17 cellular contexts compared by ENCODE assay signal in the genomic region with DNA sequence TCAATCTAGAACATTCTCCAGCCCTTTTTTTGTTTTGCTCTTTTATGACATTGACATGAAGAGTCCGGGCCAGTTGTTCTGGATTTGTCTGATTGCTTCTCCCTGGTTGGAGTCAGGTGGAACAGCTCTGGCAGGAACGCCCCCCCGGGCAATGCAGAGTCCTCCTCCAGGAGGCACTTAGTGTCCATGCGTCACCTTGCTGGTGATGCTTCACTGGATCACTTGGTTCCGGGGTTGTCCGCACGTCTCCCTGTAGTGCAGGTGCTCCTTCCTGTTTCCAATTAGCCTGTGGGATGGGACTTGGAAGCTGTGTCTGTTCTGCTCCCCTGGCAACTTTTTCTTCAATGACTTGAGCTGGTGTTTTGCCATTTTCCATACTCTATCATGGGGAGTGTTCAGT. TPM values are rescaled to one million over a fixed set of nuclear protein-coding genes. Genes with fewer than 3 reads are reported as not detected.
DNase-seq lines count a peak whose midpoint lies in the region; ATAC-seq and TF ChIP-seq lines count a peak whose summit lies in the region.
"Had no signal": no experiment of that assay in that cellular context is flagged by ENCODE, and none has a peak within 500 bp of the region (broad histone marks: within the 10 kb centered on the region; RNA-seq: fewer than 3 reads in every experiment).

No MANE protein-coding gene starts in this region.

- H3K9me3 ChIP-seq in gastrocnemius medialis, result no peaks in the 10 kb centered on the region
- H3K9me3 ChIP-seq: adrenal gland, SJSA1 had no signal

- no peaks in the 10 kb centered on the region for H3K27me3 Mint-ChIP-seq in activated CD8-positive, alpha-beta T cell treated with anti-CD3 and anti-CD28 coated beads for 36 hours
- peaks cover 13 to 29% (median 19%) of the 10 kb centered on the region in 3 donors for H3K27me3 Mint-ChIP-seq in immature natural killer cell (ENCODE audit: low read depth in 3 of 3)

- DNase-seq in G401 (ENCODE audit: low spot score), result peak; percentile 62
- DNase-seq in activated CD8-positive, alpha-beta T cell treated with anti-CD3 and anti-CD28 coated beads for 36 hours, result no peak
- DNase-seq in immature natural killer cell, result no peak
- DNase-seq in gastrocnemius medialis, result no peak
- DNase-seq in ecto neural progenitor cell (ENCODE audit: low spot score), result no peak
- DNase-seq: activated CD4-positive, CD25-positive, alpha-beta regulatory T cell; effector CD8-positive, alpha-beta T cell; GM23248; NCI-H1092 treated with DMSO at 0.1 percent for 48 hours; NCI-H748 treated with DMSO at 0.1 percent for 48 hours had no signal

- CTCF ChIA-PET in activated CD8-positive, alpha-beta T cell treated with anti-CD3 and anti-CD28 coated beads for 36 hours (lab: Charles Lee), result interaction anchor here (2.3 to 30.3 kb wide), 4 partner anchors 3 to 157 kb away, joined by 9 to 1327 read pairs (median 670); a partner anchor contains a TSS

- intact Hi-C loops in activated CD8-positive, alpha-beta T cell treated with anti-CD3 and anti-CD28 coated beads for 36 hours (cut with micrococcal nuclease), result no loop called here
- intact Hi-C loops in gastrocnemius medialis (cut with DNase I; ENCODE audit: low total_unique reads), result no loop called here

- no peak for TF ChIP-seq CTCF in 22Rv1 (IDR thresholded peaks at IDR 0.05)
- no peak for TF ChIP-seq CTCF in activated CD8-positive, alpha-beta T cell treated with anti-CD3 and anti-CD28 coated beads for 36 hours (IDR thresholded peaks at IDR 0.05)
- TF ChIP-seq CTCF in gastrocnemius medialis (IDR thresholded peaks at IDR 0.05 in 4 of 5, conservative IDR thresholded peaks at IDR 0.05 in 1 of 5), result no peak

- H3K27ac Mint-ChIP-seq in activated CD8-positive, alpha-beta T cell treated with anti-CD3 and anti-CD28 coated beads for 36 hours, result peak overlapping the region; percentile 83
- peak overlapping the region; percentile 92 to 100 (median 97) for H3K27ac Mint-ChIP-seq in immature natural killer cell

- H3K4me3 Mint-ChIP-seq in activated CD8-positive, alpha-beta T cell treated with anti-CD3 and anti-CD28 coated beads for 36 hours, result peak overlapping the region; percentile 98
- H3K4me3 Mint-ChIP-seq in immature natural killer cell, result peak overlapping the region; percentile 78 to 98 (median 88)

- POLR2A ChIA-PET in activated CD8-positive, alpha-beta T cell treated with anti-CD3 and anti-CD28 coated beads for 36 hours (lab: Charles Lee), result interaction anchor here (16.0 kb wide), 1 partner anchor 13 kb away, joined by 410 read pairs; a partner anchor contains a TSS

- H3K4me3 ChIP-seq in gastrocnemius medialis, result no peak overlapping the region
- H3K4me3 ChIP-seq: adrenal gland, GM23248, SJSA1 had no signal

- H3K9me3 Mint-ChIP-seq in activated CD8-positive, alpha-beta T cell treated with anti-CD3 and anti-CD28 coated beads for 36 hours, result no peaks in the 10 kb centered on the region
- H3K9me3 Mint-ChIP-seq in immature natural killer cell, result no peaks in the 10 kb centered on the region

- H3K27ac ChIP-seq in 22Rv1 (peak overlapping the region; percentile 77), gastrocnemius medialis (no peak overlapping the region)

- peaks cover 40 to 50% of the 10 kb centered on the region in 2 donors for H3K4me1 ChIP-seq in gastrocnemius medialis

- peaks cover 58% of the 10 kb centered on the region for H3K36me3 Mint-ChIP-seq in activated CD8-positive, alpha-beta T cell treated with anti-CD3 and anti-CD28 coated beads for 36 hours (ENCODE audit: low read depth)
- H3K36me3 Mint-ChIP-seq in immature natural killer cell, result peaks cover 0 to 20% (median 16%) of the 10 kb centered on the region in 3 donors

- no peak for TF ChIP-seq POLR2A in gastrocnemius medialis (IDR thresholded peaks at IDR 0.05)

- H3K27me3 ChIP-seq in gastrocnemius medialis, result no peaks in the 10 kb centered on the region
- H3K27me3 ChIP-seq: adrenal gland, SJSA1 had no signal

- in situ Hi-C loops in G401 (cut with HindIII; ENCODE audit: low sequenced_read_pairs) (no loop called here), gastrocnemius medialis (cut with MboI; ENCODE audit: low sequenced_read_pairs in 4 of 4) (no loop called here)

- no peaks in the 10 kb centered on the region for H3K36me3 ChIP-seq in gastrocnemius medialis
- H3K36me3 ChIP-seq: adrenal gland had no signal

- ATAC-seq in activated CD8-positive, alpha-beta T cell treated with anti-CD3 and anti-CD28 coated beads for 36 hours, result no peak
- ATAC-seq in gastrocnemius medialis (no peak), GM18502 (IDR thresholded peaks at IDR 0.05; ENCODE audit: poor library complexity, unreplicated experiment) (no peak), GM21786 (IDR thresholded peaks at IDR 0.05; ENCODE audit: unreplicated experiment) (no peak)

- H3K4me1 Mint-ChIP-seq in activated CD8-positive, alpha-beta T cell treated with anti-CD3 and anti-CD28 coated beads for 36 hours (ENCODE audit: low read depth), result peaks cover 86% of the 10 kb centered on the region
- peaks cover 96% of the 10 kb centered on the region in 2 donors for H3K4me1 Mint-ChIP-seq in immature natural killer cell

RNA-seq across cellular contexts. Expression of a gene that starts 9.8 kb away (rescaled TPM):
- total RNA-seq in G401 (2014; rRNA removed; shearing (Covaris generic)), result 27.8 and 31.3 TPM in 2 replicates
- total RNA-seq in activated CD8-positive, alpha-beta T cell treated with anti-CD3 and anti-CD28 coated beads for 36 hours, result 100 to 1,000 TPM; 254 to 260 TPM
- 100 to 1,000 TPM in 1 of 3 donors, 10 to 100 TPM in 2; 94.0 to 180 (median 95.9) TPM for polyA plus RNA-seq in immature natural killer cell
- 10 to 100 TPM in 2 of 4 donors, 1 to 10 TPM in 2; 6.4 to 11.7 (median 10.8) TPM for total RNA-seq in gastrocnemius medialis

RNA-seq across cellular contexts. Expression of a gene that starts 21.0 kb away (rescaled TPM):
- not detected in 2 replicates for total RNA-seq in G401 (2014; rRNA removed; shearing (Covaris generic))
- under 1 TPM in 1 of 2 experiments, not detected in 1; 0.11 TPM for total RNA-seq in activated CD8-positive, alpha-beta T cell treated with anti-CD3 and anti-CD28 coated beads for 36 hours
- polyA plus RNA-seq in immature natural killer cell, result not detected
- not detected for total RNA-seq in gastrocnemius medialis
- total RNA-seq: GM23248, omental fat pad, SJSA1 had no signal
- polyA plus RNA-seq: GM23248, liver had no signal

RNA-seq across cellular contexts. Expression of a gene that starts 34.8 kb away (rescaled TPM):
- not detected in 2 replicates for total RNA-seq in G401 (2014; rRNA removed; shearing (Covaris generic))
- total RNA-seq in activated CD8-positive, alpha-beta T cell treated with anti-CD3 and anti-CD28 coated beads for 36 hours, result under 1 TPM in 1 of 2 experiments, not detected in 1; 0.11 TPM
- not detected for polyA plus RNA-seq in immature natural killer cell
- not detected for total RNA-seq in gastrocnemius medialis
- total RNA-seq: GM23248, liver, omental fat pad, SJSA1 had no signal
- polyA plus RNA-seq: GM23248, liver had no signal

RNA-seq across cellular contexts. Expression of a gene that starts 43.0 kb away (rescaled TPM):
- total RNA-seq in G401 (2014; rRNA removed; shearing (Covaris generic)), result not detected in 2 replicates
- not detected for total RNA-seq in activated CD8-positive, alpha-beta T cell treated with anti-CD3 and anti-CD28 coated beads for 36 hours
- not detected for polyA plus RNA-seq in immature natural killer cell
- not detected for total RNA-seq in gastrocnemius medialis
- total RNA-seq: adrenal gland, GM23248, SJSA1 had no signal
- polyA plus RNA-seq: adrenal gland, GM23248 had no signal

RNA-seq across cellular contexts. Expression of a gene that starts 51.3 kb away (rescaled TPM):
- total RNA-seq in G401 (2014; rRNA removed; shearing (Covaris generic)), result 32.1 and 40.9 TPM in 2 replicates
- 10 to 100 TPM; 45.9 to 49.3 TPM for total RNA-seq in activated CD8-positive, alpha-beta T cell treated with anti-CD3 and anti-CD28 coated beads for 36 hours
- 10 to 100 TPM; 26.0 to 48.4 (median 32.0) TPM for polyA plus RNA-seq in immature natural killer cell
- 10 to 100 TPM; 39.0 to 56.5 (median 48.1) TPM for total RNA-seq in gastrocnemius medialis
